Comparison of ENCODE assay signal across 9 cellular contexts in the genomic region with DNA sequence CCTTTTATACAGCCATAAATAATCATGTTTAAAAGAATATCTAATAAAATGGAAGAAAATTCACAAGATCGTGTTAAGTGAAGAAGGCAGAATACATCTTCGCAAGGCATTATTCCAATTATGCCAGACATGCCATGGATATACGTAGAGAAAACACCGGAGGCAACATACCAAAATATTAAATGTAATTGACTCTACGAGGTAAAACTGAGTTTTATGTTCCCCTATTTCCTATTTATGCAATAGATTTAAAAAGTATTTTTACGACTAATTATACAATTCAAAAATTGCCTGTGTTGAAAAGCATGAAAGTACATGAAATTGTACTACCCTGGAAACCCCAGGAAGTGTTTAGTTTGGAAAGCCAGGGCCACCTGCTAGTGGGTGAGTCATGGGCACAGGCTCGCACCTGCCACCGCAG. TPM values are rescaled to one million over a fixed set of nuclear protein-coding genes. Genes with fewer than 3 reads are reported as not detected.
A peak's percentile ranks its signal among the peaks of the same experiment; 100 is the strongest.
DNase-seq lines count a peak whose midpoint lies in the region; ATAC-seq and TF ChIP-seq lines count a peak whose summit lies in the region.
"Had no signal": no experiment of that assay in that cellular context is flagged by ENCODE, and none has a peak within 500 bp of the region (broad histone marks: within the 10 kb centered on the region; RNA-seq: fewer than 3 reads in every experiment).

No MANE protein-coding gene starts in this region.

- TF ChIP-seq CTCF in astrocyte of the cerebellum (IDR thresholded peaks at IDR 0.05; ENCODE audit: low read depth, low read length, missing control alignments) (no peak), lung (IDR thresholded peaks at IDR 0.05; ENCODE audit: control extremely low read depth, extremely low read depth) (no peak), vagina (IDR thresholded peaks at IDR 0.05) (no peak), GM10248 (IDR thresholded peaks at IDR 0.05; ENCODE audit: control extremely low read depth, extremely low read depth, low read depth, missing control alignments) (no peak)

- peak overlapping the region; percentile 88 to 99 (median 94) for H3K4me3 Mint-ChIP-seq in CD8-positive, alpha-beta memory T cell

- H3K4me3 ChIP-seq in CD8-positive, alpha-beta memory T cell (ENCODE audit: low read length): peak overlapping the region; percentile 83
- H3K4me3 ChIP-seq in HUES6 (ENCODE audit: low read depth, low read length) (peak overlapping the region; percentile 70), astrocyte of the cerebellum (ENCODE audit: low read depth, low read length) (peak overlapping the region; percentile 72), lung (no peak overlapping the region), vagina (peak overlapping the region; percentile 83 to 86)

- H3K4me1 Mint-ChIP-seq in CD8-positive, alpha-beta memory T cell: peaks cover 27 to 36% (median 33%) of the 10 kb centered on the region in 3 donors

- no peaks in the 10 kb centered on the region for H3K9me3 ChIP-seq in CD8-positive, alpha-beta memory T cell (ENCODE audit: low read length)
- H3K9me3 ChIP-seq in HUES6 (ENCODE audit: control insufficient read depth, insufficient read depth, low read depth, low read length): no peaks in the 10 kb centered on the region
- no peaks in the 10 kb centered on the region for H3K9me3 ChIP-seq in lung (ENCODE audit: control insufficient read depth in 2 of 2, insufficient read depth in 1 of 2, low read length in 1 of 2)
- no peaks in the 10 kb centered on the region for H3K9me3 ChIP-seq in vagina

- H3K36me3 ChIP-seq in CD8-positive, alpha-beta memory T cell (ENCODE audit: insufficient read depth, low read length): no peaks in the 10 kb centered on the region
- H3K36me3 ChIP-seq in HUES6 (ENCODE audit: control insufficient read depth, insufficient read depth, low read length): peaks cover 25% of the 10 kb centered on the region
- H3K36me3 ChIP-seq in lung (ENCODE audit: control insufficient read depth in 2 of 2, insufficient read depth in 2 of 2, low read length in 2 of 2): peaks cover 0 to 26% of the 10 kb centered on the region in 2 donors
- peaks cover 0 to 19% of the 10 kb centered on the region in 2 donors for H3K36me3 ChIP-seq in vagina

- 36 to 44% methylated on average over 8 of the region's 8 CpGs for WGBS in lung, 2 donors

- H3K36me3 Mint-ChIP-seq in CD8-positive, alpha-beta memory T cell: peaks cover 0 to 21% (median 0%) of the 10 kb centered on the region in 3 donors

- intact Hi-C loops in vagina (cut with DNase I): no loop called here

- H3K27me3 ChIP-seq in CD8-positive, alpha-beta memory T cell (ENCODE audit: insufficient read depth, low read length, poor library complexity, severe bottlenecking): no peaks in the 10 kb centered on the region
- H3K27me3 ChIP-seq in HUES6 (ENCODE audit: control insufficient read depth, insufficient read depth, low read length): no peaks in the 10 kb centered on the region
- no peaks in the 10 kb centered on the region for H3K27me3 ChIP-seq in lung (ENCODE audit: control insufficient read depth, insufficient read depth)
- no peaks in the 10 kb centered on the region for H3K27me3 ChIP-seq in vagina

- DNase-seq in CD8-positive, alpha-beta memory T cell: no peak
- peak; percentile 48 for DNase-seq in astrocyte of the cerebellum (ENCODE audit: low read depth)
- DNase-seq in lung (ENCODE audit: low spot score): no peak
- no peak for DNase-seq in vagina (ENCODE audit: extremely low spot score in 2 of 2)
- no peak for DNase-seq in D341Med (ENCODE audit: low spot score)
- DNase-seq in AML-193 (lab: John Stamatoyannopoulos, UW): no peak
- no peak for DNase-seq in GM10248 (ENCODE audit: extremely low spot score)

- H3K27ac Mint-ChIP-seq in CD8-positive, alpha-beta memory T cell: peak overlapping the region; percentile 71 to 99 (median 90)

- peaks cover 0 to 2% of the 10 kb centered on the region in 2 donors for H3K27me3 Mint-ChIP-seq in CD8-positive, alpha-beta memory T cell

- no peak for TF ChIP-seq POLR2A in vagina (IDR thresholded peaks at IDR 0.05)

- H3K4me1 ChIP-seq in CD8-positive, alpha-beta memory T cell (ENCODE audit: insufficient read depth, low read length): peaks cover 36% of the 10 kb centered on the region
- H3K4me1 ChIP-seq in HUES6 (ENCODE audit: control insufficient read depth, insufficient read depth, low read length): peaks cover 41% of the 10 kb centered on the region
- H3K4me1 ChIP-seq in lung (ENCODE audit: control insufficient read depth in 2 of 2, insufficient read depth in 2 of 2, low read length in 2 of 2): peaks cover 3 to 5% of the 10 kb centered on the region in 2 donors
- peaks cover 40% of the 10 kb centered on the region for H3K4me1 ChIP-seq in vagina

- H3K9me3 Mint-ChIP-seq in CD8-positive, alpha-beta memory T cell: no peaks in the 10 kb centered on the region

- peak overlapping the region; percentile 84 for H3K9ac ChIP-seq in HUES6 (ENCODE audit: low read length)

- POLR2A ChIA-PET in CD8-positive, alpha-beta memory T cell (lab: Charles Lee): interaction anchor here (0.9 to 2.6 kb wide), 4 partner anchors 11 to 39 kb away, joined by 3 to 24 read pairs (median 4); a partner anchor contains a TSS
- POLR2A ChIA-PET in GM10248 (lab: Yijun Ruan, JAX): no interaction called here

- H3K27ac ChIP-seq in CD8-positive, alpha-beta memory T cell (ENCODE audit: low read depth, low read length): peak overlapping the region; percentile 94
- H3K27ac ChIP-seq in HUES6 (ENCODE audit: low read depth, low read length): peak overlapping the region; percentile 97
- H3K27ac ChIP-seq in lung (ENCODE audit: low read depth in 1 of 2, low read length in 1 of 2): peak overlapping the region; percentile 97 to 99
- peak overlapping the region; percentile 94 for H3K27ac ChIP-seq in vagina

- in situ Hi-C loops in astrocyte of the cerebellum (cut with HindIII; ENCODE audit: low sequenced_read_pairs): no loop called here

- ATAC-seq in lung (ENCODE audit: insufficient read depth, low FRiP score): peak; percentile 80

- CTCF ChIA-PET in CD8-positive, alpha-beta memory T cell (lab: Charles Lee): interaction anchor here (1.2 to 2.2 kb wide), 5 partner anchors 10 to 45 kb away, joined by 3 to 7 read pairs (median 6); a partner anchor contains a TSS
- CTCF ChIA-PET in GM10248 (lab: Yijun Ruan, JAX): interaction anchor here (1.4 to 7.1 kb wide), 5 partner anchors 10 to 32 kb away, joined by 3 to 66 read pairs (median 4); no protein-coding TSS in a partner anchor

RNA-seq across cellular contexts. Expression of a gene that starts 0.9 kb away (rescaled TPM):
- 10 to 100 TPM; 57.0 to 58.2 TPM for total RNA-seq in CD8-positive, alpha-beta memory T cell
- 60.8 TPM for polyA plus RNA-seq in CD8-positive, alpha-beta memory T cell
- total RNA-seq in lung (100 to 1,000 TPM in 1 of 2 donors, 10 to 100 TPM in 1; 50.3 to 135 TPM), vagina (49.4 TPM)
- polyA plus RNA-seq in lung: 10 to 100 TPM; 38.4 to 73.8 TPM

RNA-seq across cellular contexts. Expression of a gene that starts 11.4 kb away (rescaled TPM):
- 1 to 10 TPM; 6.0 TPM for total RNA-seq in CD8-positive, alpha-beta memory T cell
- 8.7 TPM for polyA plus RNA-seq in CD8-positive, alpha-beta memory T cell
- total RNA-seq in lung (1 to 10 TPM; 4.4 to 5.4 TPM), vagina (4.4 TPM)
- polyA plus RNA-seq in lung: 1 to 10 TPM; 1.4 to 3.2 TPM

RNA-seq across cellular contexts. Expression of a gene that starts 26.3 kb away (rescaled TPM):
- total RNA-seq in CD8-positive, alpha-beta memory T cell: not detected
- not detected for polyA plus RNA-seq in CD8-positive, alpha-beta memory T cell
- 100 to 1,000 TPM; 123 to 161 TPM for total RNA-seq in lung
- polyA plus RNA-seq in lung: 100 to 1,000 TPM; 164 to 212 TPM
- 305 TPM for total RNA-seq in vagina
- total RNA-seq: T-helper 2 cell treated with Interferon-gamma antibody and Interleukin-4, amounts not matched to agents 100 ng/mL and 5 ng/mL, for 36 hours had no signal

RNA-seq across cellular contexts. Expression of a gene that starts 44.3 kb away (rescaled TPM):
- 1 to 10 TPM; 4.5 to 6.6 TPM for total RNA-seq in CD8-positive, alpha-beta memory T cell
- 4.7 TPM for polyA plus RNA-seq in CD8-positive, alpha-beta memory T cell
- 10 to 100 TPM; 13.0 to 34.2 TPM for total RNA-seq in lung
- polyA plus RNA-seq in lung: 1 to 10 TPM; 6.8 to 8.1 TPM
- total RNA-seq in vagina: 24.1 TPM

RNA-seq across cellular contexts. Expression of a gene that starts 44.5 kb away (rescaled TPM):
- 10 to 100 TPM; 27.9 to 32.0 TPM for total RNA-seq in CD8-positive, alpha-beta memory T cell
- 25.8 TPM for polyA plus RNA-seq in CD8-positive, alpha-beta memory T cell
- total RNA-seq in lung (10 to 100 TPM in 1 of 2 donors, 1 to 10 TPM in 1; 9.4 to 18.8 TPM), vagina (14.0 TPM)
- 10 to 100 TPM in 1 of 2 donors, 1 to 10 TPM in 1; 7.1 to 16.6 TPM for polyA plus RNA-seq in lung

Comparison
In these comparisons a context has a peak if more than half of its experiments do, and no peak if none do; other contexts are left out.
1. RNA of a gene that starts 26.3 kb away (total RNA-seq): 305 TPM in vagina (single experiment) and 123 to 161 TPM in lung; not detected in CD8-positive, alpha-beta memory T cell; every median in the first group is over 100 times any median in the second.
2. Peak in every context shown above with its lines, with median percentiles within 50 percentile points of each other: H3K27ac ChIP-seq.